7 cellular contexts compared by ENCODE assay signal in genomic region chr14:96501383-96501745, GRCh38. TPM values are rescaled to one million over a fixed set of nuclear protein-coding genes. Genes with fewer than 3 reads are reported as not detected.
A peak's percentile ranks its signal among the peaks of the same experiment; 100 is the strongest.
DNase-seq lines count a peak whose midpoint lies in the region; ATAC-seq and TF ChIP-seq lines count a peak whose summit lies in the region.

No MANE protein-coding gene starts in this region.

- H3K4me1 ChIP-seq in GM23338 (ENCODE audit: insufficient read depth) (peaks cover 28% of the 10 kb centered on the region), endodermal cell (ENCODE audit: control insufficient read depth, insufficient read depth, low read length) (peaks cover 12% of the 10 kb centered on the region), neuron (ENCODE audit: insufficient read depth, low read length) (peaks cover 25% of the 10 kb centered on the region)

- H3K36me3 ChIP-seq in GM23338 (ENCODE audit: insufficient read depth) (no peaks in the 10 kb centered on the region), endodermal cell (ENCODE audit: control insufficient read depth, insufficient read depth, low read length) (peaks cover 24% of the 10 kb centered on the region), neuron (ENCODE audit: insufficient read depth, low read length) (peaks cover 8% of the 10 kb centered on the region)

- H3K9me3 Mint-ChIP-seq in GM23338 (no peaks in the 10 kb centered on the region; the same call in 2 of the 3 replicates), endodermal cell (no peaks in the 10 kb centered on the region)

- peaks cover 33% of the 10 kb centered on the region for H4K20me1 ChIP-seq in GM23338 (replicated peaks; ENCODE audit: insufficient read depth)

- H3K27ac Mint-ChIP-seq in GM23338 (peak overlapping the region; percentile 99), endodermal cell (peak overlapping the region; percentile 97)

- peaks cover 8% of the 10 kb centered on the region for H3K27me3 Mint-ChIP-seq in GM23338 (ENCODE audit: insufficient read depth, low read depth, poor library complexity)
- peaks cover 1% of the 10 kb centered on the region for H3K27me3 Mint-ChIP-seq in endodermal cell (ENCODE audit: insufficient read depth)

- H3K4me1 Mint-ChIP-seq in GM23338 (peaks cover 31% of the 10 kb centered on the region), endodermal cell (peaks cover 30% of the 10 kb centered on the region)

- no peak for ATAC-seq in GM23338
- ATAC-seq in HG03039 (IDR thresholded peaks at IDR 0.05; ENCODE audit: unreplicated experiment) = no peak
- ATAC-seq in GM19395 (IDR thresholded peaks at IDR 0.05; ENCODE audit: unreplicated experiment) = no peak

- H3K9me3 ChIP-seq in endodermal cell (ENCODE audit: control insufficient read depth, low read length) = no peaks in the 10 kb centered on the region
- H3K9me3 ChIP-seq in neuron (ENCODE audit: low read length) = peaks cover 3% of the 10 kb centered on the region

- H3K9me2 ChIP-seq in GM23338 (ENCODE audit: insufficient read depth) = no peaks in the 10 kb centered on the region

- peaks cover 13% of the 10 kb centered on the region; the same call in 2 of the 3 replicates for H3K36me3 Mint-ChIP-seq in GM23338 (ENCODE audit: low read depth)
- H3K36me3 Mint-ChIP-seq in endodermal cell (ENCODE audit: low read depth) = peaks cover 25% of the 10 kb centered on the region

- WGBS in endodermal cell (ENCODE audit: insufficient coverage in 1 of 2, insufficient read length in 1 of 2), 2 experiments = 17 to 24% methylated on average over 11 of the region's 11 CpGs

- peak overlapping the region; percentile 91 for H3K4me3 Mint-ChIP-seq in GM23338
- H3K4me3 Mint-ChIP-seq in endodermal cell = peak overlapping the region; percentile 97

- H3F3A ChIP-seq in GM23338 (replicated peaks; ENCODE audit: low read depth) = no peaks in the 10 kb centered on the region; the same call in 1 of the 2 replicates

- H3K4me3 ChIP-seq in GM23338 (peak overlapping the region; percentile 93), endodermal cell (ENCODE audit: low read length) (peak overlapping the region; percentile 92), neuron (ENCODE audit: low read length) (peak overlapping the region; percentile 88)

- DNase-seq in GM23338 (ENCODE audit: low spot score) = no peak
- DNase-seq in RPMI8226 = peak; percentile 8
- peak; percentile 58 for DNase-seq in endodermal cell
- DNase-seq in SIG-M5 treated with dmso at 0.1 percent for 504 hours (lab: John Stamatoyannopoulos, UW; ENCODE audit: unreplicated experiment) = no peak

- TF ChIP-seq CTCF in GM23338 (conservative IDR thresholded peaks at IDR 0.05; ENCODE audit: low read depth in 2 of 2) (no peak), endodermal cell (conservative IDR thresholded peaks at IDR 0.05) (no peak)

- peak overlapping the region; percentile 90 for H3K9ac ChIP-seq in endodermal cell (ENCODE audit: extremely low read depth, low read length, poor library complexity, severe bottlenecking)

- no peaks in the 10 kb centered on the region for H3K27me3 ChIP-seq in GM23338 (ENCODE audit: insufficient read depth)
- no peaks in the 10 kb centered on the region for H3K27me3 ChIP-seq in endodermal cell (ENCODE audit: control insufficient read depth, insufficient read depth, low read length, poor library complexity, severe bottlenecking)
- H3K27me3 ChIP-seq in neuron (ENCODE audit: insufficient read depth, low read length) = no peaks in the 10 kb centered on the region

- peak overlapping the region; percentile 88 for H2AFZ ChIP-seq in GM23338
- peak overlapping the region; percentile 80 for H2AFZ ChIP-seq in neuron (ENCODE audit: low read depth, low read length)

- H3K79me2 ChIP-seq in GM23338 (replicated peaks; ENCODE audit: insufficient read depth) = peaks cover 44% of the 10 kb centered on the region

- H3K27ac ChIP-seq in GM23338 (ENCODE audit: low read depth) (peak overlapping the region; percentile 97), endodermal cell (ENCODE audit: low read depth, low read length) (peak overlapping the region; percentile 91)

- peak overlapping the region; percentile 92 for H3K4me2 ChIP-seq in GM23338

TF ChIP-seq in GM23338, 12 proteins besides CTCF, POLR2A, EP300 and RAD21 (continues in another document):
- TF ChIP-seq JUNB (IDR thresholded peaks at IDR 0.05; ENCODE audit: unreplicated experiment) = no peak
- TF ChIP-seq ETS1 (IDR thresholded peaks at IDR 0.05) = no peak
- no peak for TF ChIP-seq EZH2 (IDR thresholded peaks at IDR 0.05; ENCODE audit: low read depth, unreplicated experiment)
- TF ChIP-seq CREB1 (CRISPR knock-in tag; IDR thresholded peaks at IDR 0.05; ENCODE audit: low read depth) = no peak
- no peak for TF ChIP-seq REST (IDR thresholded peaks at IDR 0.05; ENCODE audit: unreplicated experiment)
- TF ChIP-seq NANOG (IDR thresholded peaks at IDR 0.05; ENCODE audit: borderline replicate concordance) = no peak
- TF ChIP-seq ZNF114 (CRISPR knock-in tag; IDR thresholded peaks at IDR 0.05) = no peak

RNA-seq across cellular contexts. Expression of gene PAPOLA, which starts 0.8 kb away (rescaled TPM):
- total RNA-seq in GM23338 (2014; rRNA removed; shearing (Covaris generic)) = 211 and 237 TPM in 2 replicates
- 188 and 198 TPM in 2 replicates for polyA plus RNA-seq in GM23338 (2016; fragmentation: Nextera tagmentation; extraction: Ambion mirVana)
- 100 to 1,000 TPM; 218 to 225 TPM for total RNA-seq in endodermal cell
- 183 TPM for polyA plus RNA-seq in endodermal cell (2013, experiment 1 of 2)
- 197 TPM for polyA plus RNA-seq in endodermal cell (2013, experiment 2 of 2)

Comparison
In these comparisons a context has a peak if more than half of its experiments do, and no peak if none do; other contexts are left out.
1. DNase-seq: peak in RPMI8226 (single experiment) and endodermal cell (single experiment); none in GM23338 (single experiment) and SIG-M5 treated with dmso at 0.1 percent for 504 hours (single experiment).
2. Peak in every context shown above with its lines, with median percentiles within 50 percentile points of each other: H3K4me3 ChIP-seq.